8 cellular contexts compared by ENCODE assay signal in the genomic region with DNA sequence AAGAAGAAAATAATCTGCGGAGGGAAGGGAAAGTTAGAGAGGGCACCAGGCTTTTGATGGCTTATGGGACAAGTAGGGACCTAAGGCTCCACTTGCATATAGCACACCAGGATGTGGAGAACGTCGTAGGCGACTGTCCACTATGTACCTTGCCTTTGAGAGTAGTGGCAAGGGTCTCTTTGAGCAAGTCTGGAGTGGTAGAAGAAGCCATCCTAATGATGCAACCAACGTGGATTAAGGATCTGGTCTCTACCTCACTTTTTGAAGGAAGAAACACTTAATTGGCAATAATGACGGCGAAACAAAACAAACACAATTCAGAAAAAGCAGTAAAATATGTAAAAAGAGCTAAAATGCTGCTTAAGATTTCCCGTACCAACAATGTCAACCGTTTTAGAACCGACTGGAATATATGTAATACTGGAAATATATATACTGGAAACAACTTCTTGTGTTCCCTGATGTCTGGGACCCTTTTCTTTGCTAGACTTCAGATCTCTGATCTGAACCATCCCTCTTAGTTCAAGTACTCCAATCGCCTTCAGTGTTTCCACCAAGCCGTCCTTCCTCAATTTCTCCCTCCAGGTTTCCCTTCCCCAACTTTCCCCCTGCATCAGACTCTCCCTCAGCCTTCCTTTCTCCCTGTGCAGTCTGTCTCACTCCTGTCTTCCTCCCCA. TPM values are rescaled to one million over a fixed set of nuclear protein-coding genes. Genes with fewer than 3 reads are reported as not detected.
A peak's percentile ranks its signal among the peaks of the same experiment; 100 is the strongest.
DNase-seq lines count a peak whose midpoint lies in the region; ATAC-seq, FAIRE-seq and TF ChIP-seq lines count a peak whose summit lies in the region.

No MANE protein-coding gene starts in this region.

- intact Hi-C loops in A673 (cut with micrococcal nuclease; ENCODE audit: unreplicated experiment) (no loop called here), mucosa of descending colon (cut with DNase I, micrococcal nuclease) (no loop called here)

- POLR2A ChIA-PET in A673 (lab: Charles Lee; ENCODE audit: low non-redundant PET), result interaction anchor here (0.6 kb wide), 1 partner anchor 1814 kb away, joined by 3 read pairs; no protein-coding TSS in a partner anchor

- no peak for DNase-seq in A673 (ENCODE audit: low spot score)
- DNase-seq in bronchial epithelial cell (ENCODE audit: low read depth), result peak; percentile 8
- DNase-seq in mucosa of descending colon, result no peak
- no peak for DNase-seq in KBM-7
- DNase-seq in stimulated activated CD4-positive, alpha-beta T cell treated with anti-CD3 and anti-CD28 coated beads, Interleukin-2, amount 100 ng/mL, for 48 hours, result no peak

- in situ Hi-C loops in KBM-7 (cut with MboI; ENCODE audit: low pct_unique_long_range_greater_than_20kb, low sequenced_read_pairs), result no loop called here

- H3K36me3 ChIP-seq in A673 (ENCODE audit: insufficient read depth, low read length, poor library complexity, severe bottlenecking), result peaks cover 7% of the 10 kb centered on the region
- no peaks in the 10 kb centered on the region for H3K36me3 ChIP-seq in bronchial epithelial cell (ENCODE audit: control insufficient read depth, insufficient read depth, low read length)
- peaks cover 4% of the 10 kb centered on the region for H3K36me3 ChIP-seq in mucosa of descending colon (ENCODE audit: low read depth)

- H3K4me3 ChIP-seq in A673 (ENCODE audit: low read depth, low read length, poor library complexity, severe bottlenecking) (peak overlapping the region; percentile 100), bronchial epithelial cell (ENCODE audit: low read depth, low read length) (peak overlapping the region; percentile 81), mucosa of descending colon (peak overlapping the region; percentile 96)

- no peak for ATAC-seq in mucosa of descending colon
- no peak for ATAC-seq in GM21737 (IDR thresholded peaks at IDR 0.05; ENCODE audit: unreplicated experiment)
- ATAC-seq in GM18870 (IDR thresholded peaks at IDR 0.05; ENCODE audit: unreplicated experiment), result no peak

- no peaks in the 10 kb centered on the region for H3K9me3 Mint-ChIP-seq in IgD-negative memory B cell

- no peaks in the 10 kb centered on the region for H3K27me3 Mint-ChIP-seq in IgD-negative memory B cell

- H3K27me3 ChIP-seq in A673 (replicated peaks; ENCODE audit: insufficient read depth, low read depth, low read length, poor library complexity) (no peaks in the 10 kb centered on the region), bronchial epithelial cell (ENCODE audit: control insufficient read depth, insufficient read depth, low read length) (no peaks in the 10 kb centered on the region)

- peaks cover 14 to 23% (median 22%) of the 10 kb centered on the region in 3 donors for H3K4me1 Mint-ChIP-seq in IgD-negative memory B cell

- H3K27ac Mint-ChIP-seq in IgD-negative memory B cell, result peak overlapping the region; percentile 88 to 99 (median 97)

- no peaks in the 10 kb centered on the region for H3K9me3 ChIP-seq in A673 (ENCODE audit: low read depth, low read length, poor library complexity, severe bottlenecking)
- H3K9me3 ChIP-seq in mucosa of descending colon, result no peaks in the 10 kb centered on the region

- peaks cover 3% of the 10 kb centered on the region for H3K36me3 Mint-ChIP-seq in IgD-negative memory B cell

- CTCF ChIA-PET in A673 (lab: Charles Lee), result interaction anchor here (0.9 kb wide), 1 partner anchor 9 kb away, joined by 3 read pairs; no protein-coding TSS in a partner anchor

- FAIRE-seq in bronchial epithelial cell (lab: Jason Lieb, UNC), result no peak

- TF ChIP-seq CTCF in A673 (conservative IDR thresholded peaks at IDR 0.05; ENCODE audit: low read depth, low read length) (no peak), bronchial epithelial cell (IDR thresholded peaks at IDR 0.05; ENCODE audit: insufficient read depth, low read length, severe bottlenecking) (no peak), mucosa of descending colon (IDR thresholded peaks at IDR 0.05) (no peak)

- H3K27ac ChIP-seq in A673 (ENCODE audit: low read depth, low read length, poor library complexity, severe bottlenecking), result peak overlapping the region; percentile 100

- H3K4me3 Mint-ChIP-seq in IgD-negative memory B cell, result peak overlapping the region; percentile 86 to 96 (median 92)

- TSS peak; percentile 97 for BruUV-seq in A673 (replicated peaks; lab: Mats Ljungman, UMichigan)

- H3K4me1 ChIP-seq in A673 (ENCODE audit: insufficient read depth, low read length, poor library complexity, severe bottlenecking) (peaks cover 24% of the 10 kb centered on the region), mucosa of descending colon (ENCODE audit: low read depth) (peaks cover 16% of the 10 kb centered on the region)

RNA-seq across cellular contexts. Expression of a gene that starts 0.8 kb away (rescaled TPM):
- 226 and 236 TPM in 2 replicates for total RNA-seq in A673 (2021)
- 123 TPM for polyA plus RNA-seq in IgD-negative memory B cell
- total RNA-seq in bronchial epithelial cell, result 36.6 and 39.8 TPM in 2 replicates
- 100 to 1,000 TPM in 1 of 3 donors, 10 to 100 TPM in 2; 85.2 to 127 (median 90.5) TPM for total RNA-seq in mucosa of descending colon

RNA-seq across cellular contexts. Expression of a gene that starts 59.9 kb away (rescaled TPM):
- total RNA-seq in A673 (2021) (30.4 and 32.4 TPM in 2 replicates), bronchial epithelial cell (2.2 and 2.9 TPM in 2 replicates), mucosa of descending colon (10 to 100 TPM in 2 of 3 donors, 1 to 10 TPM in 1; 9.7 to 14.2 (median 12.2) TPM)
- polyA plus RNA-seq in IgD-negative memory B cell, result 5.9 TPM
